ENCODE assay signal across 10 cellular contexts in genomic region chrX:2703991-2704369, GRCh38. TPM values are rescaled to one million over a fixed set of nuclear protein-coding genes. Genes with fewer than 3 reads are reported as not detected.
DNase-seq lines count a peak whose midpoint lies in the region; ATAC-seq and TF ChIP-seq lines count a peak whose summit lies in the region.
"Had no signal": no experiment of that assay in that cellular context is flagged by ENCODE, and none has a peak within 500 bp of the region (broad histone marks: within the 10 kb centered on the region; RNA-seq: fewer than 3 reads in every experiment).

No MANE protein-coding gene starts in this region.

- H3K79me2 ChIP-seq in GM23248 (ENCODE audit: insufficient read depth) = peaks cover 97% of the 10 kb centered on the region

- H3K9ac ChIP-seq in GM23248 = peak overlapping the region; percentile 55
- H3K9ac ChIP-seq in skeletal muscle tissue (ENCODE audit: low read depth in 1 of 3, low read length in 3 of 3) = peak overlapping the region in 2 of 3 donors; percentile 15 to 61

- H3K4me2 ChIP-seq in GM23248 (ENCODE audit: unreplicated experiment) = peak overlapping the region; percentile 42

- peak in 2 of 3 experiments; percentile 22 to 37 for TF ChIP-seq CTCF in ascending aorta (IDR thresholded peaks at IDR 0.05)
- peak in 8 of 9 donors; percentile 26 to 78 (median 44) for TF ChIP-seq CTCF in heart right ventricle (IDR thresholded peaks at IDR 0.05)

- peak; percentile 73 for DNase-seq in GM23248
- DNase-seq in ascending aorta (ENCODE audit: low spot score in 2 of 2) = no peak
- DNase-seq in heart right ventricle = peak; percentile 38 to 44
- no peak for DNase-seq in NOMO-1 treated with dmso at 0.1 percent for 144 hours (lab: John Stamatoyannopoulos, UW; ENCODE audit: unreplicated experiment)
- no peak for DNase-seq in HCEC 1CT
- no peak for DNase-seq in COR-L47 (lab: John Stamatoyannopoulos, UW)

- in situ Hi-C loops in GM23248 (cut with MboI) = no loop called here

- intact Hi-C loops in ascending aorta (cut with DNase I) = no loop called here
- intact Hi-C loops in heart right ventricle (cut with DNase I) = loop anchor here in 1 of 10 donors (10.0 kb wide), 1 partner anchor 111 kb away; no protein-coding TSS in a partner anchor

- H3F3A ChIP-seq in GM23248 (ENCODE audit: insufficient read depth) = peaks cover 22% of the 10 kb centered on the region

- H2AFZ ChIP-seq in GM23248 = no peak overlapping the region

- peaks cover 4% of the 10 kb centered on the region for H4K20me1 ChIP-seq in GM23248 (ENCODE audit: insufficient read depth)

- H3K9me3 ChIP-seq in GM23248 (ENCODE audit: low read depth) (no peaks in the 10 kb centered on the region), ascending aorta (no peaks in the 10 kb centered on the region), heart right ventricle (no peaks in the 10 kb centered on the region), skeletal muscle tissue (ENCODE audit: control insufficient read depth in 3 of 3, low read length in 3 of 3) (no peaks in the 10 kb centered on the region)

- 25 to 28% methylated on average over 14 of the region's 14 CpGs for WGBS in GM23248 (ENCODE audit: low coverage in 1 of 2, low lambda C conversion rate in 2 of 2, missing lambda C conversion rate in 2 of 2), 2 experiments
- 31 to 33% methylated on average over 14 of the region's 14 CpGs for WGBS in heart right ventricle, 2 donors

- peaks cover 55% of the 10 kb centered on the region for H3K4me1 ChIP-seq in GM23248 (ENCODE audit: insufficient read depth)
- peaks cover 0 to 32% of the 10 kb centered on the region in 2 donors for H3K4me1 ChIP-seq in ascending aorta
- H3K4me1 ChIP-seq in heart right ventricle = peaks cover 37 to 99% (median 88%) of the 10 kb centered on the region in 9 donors
- H3K4me1 ChIP-seq in skeletal muscle tissue (ENCODE audit: control insufficient read depth in 3 of 3, insufficient read depth in 3 of 3, low read length in 3 of 3) = peaks cover 70 to 75% (median 75%) of the 10 kb centered on the region in 3 donors

- H3K9me2 ChIP-seq in GM23248 (ENCODE audit: insufficient read depth) = no peaks in the 10 kb centered on the region

- ATAC-seq in heart right ventricle (peak; percentile 52 to 81 (median 69)), HG03097 (IDR thresholded peaks at IDR 0.05; ENCODE audit: low FRiP score, unreplicated experiment) (no peak)
- ATAC-seq: GM12878 had no signal

- H3K27ac ChIP-seq in GM23248 = peak overlapping the region; percentile 16
- no peak overlapping the region for H3K27ac ChIP-seq in ascending aorta
- H3K27ac ChIP-seq in heart right ventricle = peak overlapping the region; percentile 55 to 90 (median 70)
- H3K27ac ChIP-seq in skeletal muscle tissue (ENCODE audit: low read depth, low read length) = peak overlapping the region; percentile 59

- H3K36me3 ChIP-seq in GM23248 (ENCODE audit: low read depth) (no peaks in the 10 kb centered on the region), ascending aorta (no peaks in the 10 kb centered on the region), heart right ventricle (peaks cover 0 to 18% (median 0%) of the 10 kb centered on the region in 9 donors), skeletal muscle tissue (ENCODE audit: control insufficient read depth in 3 of 3, insufficient read depth in 3 of 3, low read length in 3 of 3) (peaks cover 7 to 13% (median 9%) of the 10 kb centered on the region in 3 donors)

- H3K4me3 ChIP-seq in GM23248 = peak overlapping the region; percentile 8; the same call in 1 of the 2 replicates
- H3K4me3 ChIP-seq in ascending aorta = no peak overlapping the region
- H3K4me3 ChIP-seq in heart right ventricle = peak overlapping the region in 1 of 10 donors; percentile 4
- peak overlapping the region in 2 of 3 donors; percentile 20 to 56 for H3K4me3 ChIP-seq in skeletal muscle tissue (ENCODE audit: low read length in 3 of 3)
- H3K4me3 ChIP-seq: GM12878 had no signal

- H3K27me3 ChIP-seq in GM23248 (replicated peaks; ENCODE audit: insufficient read depth) (no peaks in the 10 kb centered on the region), ascending aorta (no peaks in the 10 kb centered on the region), heart right ventricle (no peaks in the 10 kb centered on the region), skeletal muscle tissue (ENCODE audit: control insufficient read depth in 3 of 3, insufficient read depth in 3 of 3, low read length in 3 of 3) (no peaks in the 10 kb centered on the region)

RNA-seq across cellular contexts. Expression of gene CD99, which starts 12.9 kb away (rescaled TPM):
- 395 and 505 TPM in 2 replicates for total RNA-seq in GM23248 (2014; rRNA removed; shearing (Covaris generic))
- polyA plus RNA-seq in GM23248 (2016; fragmentation: Nextera tagmentation; extraction: Ambion mirVana) = 975 and 1,003 TPM in 2 replicates
- total RNA-seq in ascending aorta = 262 TPM
- total RNA-seq in heart right ventricle = 100 to 1,000 TPM; 202 to 400 (median 256) TPM
- 100 to 1,000 TPM; 323 to 419 TPM for polyA plus RNA-seq in heart right ventricle
- total RNA-seq in skeletal muscle tissue = 122 TPM

RNA-seq across cellular contexts. Expression of gene XG, which starts 47.9 kb away (rescaled TPM):
- 16.3 and 21.4 TPM in 2 replicates for total RNA-seq in GM23248 (2014; rRNA removed; shearing (Covaris generic))
- polyA plus RNA-seq in GM23248 (2016; fragmentation: Nextera tagmentation; extraction: Ambion mirVana) (47.8 and 48.4 TPM in 2 replicates), heart right ventricle (under 1 TPM; 0.16 to 0.29 TPM)
- total RNA-seq in ascending aorta (1.3 TPM), heart right ventricle (1 to 10 TPM in 1 of 10 donors, under 1 TPM in 7, not detected in 2; 0.24 to 1.5 (median 0.30) TPM), skeletal muscle tissue (3.1 TPM)
- total RNA-seq: frontal cortex, GM12878 had no signal
- polyA plus RNA-seq: GM12878 had no signal

Comparison
In these comparisons a context has a peak if more than half of its experiments do, and no peak if none do; other contexts are left out.
1. DNase-seq: peak in GM23248 (single experiment) and heart right ventricle (2 of 2); none in ascending aorta (0 of 2), NOMO-1 treated with dmso at 0.1 percent for 144 hours (single experiment), HCEC 1CT (single experiment) and COR-L47 (single experiment).
2. H3K27ac ChIP-seq: peak in GM23248 (single experiment), heart right ventricle (10 of 10) and skeletal muscle tissue (single experiment); none in ascending aorta (0 of 2).
3. H3K4me3 ChIP-seq: peak in GM23248 (single experiment) and skeletal muscle tissue (2 of 3); none in ascending aorta (0 of 2).